ENCODE assay signal across 10 cellular contexts in genomic region chr7:27999829-28000228, GRCh38.
"Had no signal": no experiment of that assay in that cellular context is flagged by ENCODE, and none has a peak within 500 bp of the region (broad histone marks: within the 10 kb centered on the region; RNA-seq: fewer than 3 reads in every experiment).

No MANE protein-coding gene starts in this region.

- ATAC-seq: activated CD8-positive, alpha-beta T cell treated with anti-CD3 and anti-CD28 coated beads, Interleukin-2, amount 10 ng/mL, durations not matched to agents 7 days and 5 days; left lobe of liver had no signal

- DNase-seq: activated CD4-positive, alpha-beta T cell treated with anti-CD3 and anti-CD28 coated beads for 48 hours; activated CD8-positive, alpha-beta memory T cell treated with anti-CD3 and anti-CD28 coated beads, Interleukin-2, amount 50 U/mL, for 48 hours; activated CD8-positive, alpha-beta T cell treated with anti-CD3 and anti-CD28 coated beads, Interleukin-2, amount 10 ng/mL, durations not matched to agents 7 days and 5 days; activated naive CD8-positive, alpha-beta T cell treated with anti-CD3 and anti-CD28 coated beads, Interleukin-2, amount 10 ng/mL, durations not matched to agents 7 days and 5 days; anterior cingulate cortex; endodermal cell; stimulated activated CD4-positive, alpha-beta T cell treated with anti-CD3 and anti-CD28 coated beads, Interleukin-12 subunit alpha, Interleukin-12 subunit beta, amount 100 ng/mL, for 4 hours; stimulated activated naive CD4-positive, alpha-beta T cell treated with Interleukin-2 at 50 U/mL for 16 hours; trophoblast cell had no signal
